8 cellular contexts compared by ENCODE assay signal in genomic region chr9:71647094-71647591, GRCh38.
DNase-seq lines count a peak whose midpoint lies in the region; ATAC-seq and TF ChIP-seq lines count a peak whose summit lies in the region.

No MANE protein-coding gene starts in this region.

- H3K4me3 ChIP-seq in cardiac fibroblast (replicated peaks in 1 of 2; ENCODE audit: low read depth in 2 of 2, low read length in 2 of 2) (no peak overlapping the region), liver (ENCODE audit: low read depth in 1 of 3, low read length in 3 of 3) (no peak overlapping the region), thyroid gland (replicated peaks in 1 of 3) (no peak overlapping the region)

- H3K9me3 ChIP-seq in liver (ENCODE audit: control insufficient read depth in 4 of 4, low read length in 3 of 4) = no peaks in the 10 kb centered on the region
- no peaks in the 10 kb centered on the region for H3K9me3 ChIP-seq in thyroid gland

- H3K9ac ChIP-seq in liver (ENCODE audit: low read depth in 1 of 2, low read length in 2 of 2) = no peak overlapping the region

- H3K27me3 ChIP-seq in liver (ENCODE audit: control insufficient read depth in 4 of 4, insufficient read depth in 4 of 4, low read length in 3 of 4) (no peaks in the 10 kb centered on the region), thyroid gland (no peaks in the 10 kb centered on the region)

- intact Hi-C loops in thyroid gland (cut with DNase I) = no loop called here

- H3K4me1 ChIP-seq in liver (ENCODE audit: control insufficient read depth in 4 of 4, insufficient read depth in 4 of 4, low read length in 3 of 4) = peaks cover 0 to 6% (median 3%) of the 10 kb centered on the region in 4 donors
- H3K4me1 ChIP-seq in thyroid gland = no peaks in the 10 kb centered on the region

- H3K27ac ChIP-seq in liver (ENCODE audit: low read depth in 1 of 2, low read length in 2 of 2) (peak overlapping the region in 1 of 2 donors; percentile 37), thyroid gland (no peak overlapping the region)

- TF ChIP-seq POLR2A in thyroid gland (IDR thresholded peaks at IDR 0.05) = no peak

- TF ChIP-seq RAD21 in liver (IDR thresholded peaks at IDR 0.05) = peak in 1 of 2 donors; percentile 36

- TF ChIP-seq CTCF in cardiac fibroblast (IDR thresholded peaks at IDR 0.05; ENCODE audit: low read depth, low read length) (no peak), liver (IDR thresholded peaks at IDR 0.05; ENCODE audit: low read depth, low read length, missing input control) (no peak), thyroid gland (IDR thresholded peaks at IDR 0.05) (no peak)

- ATAC-seq in GM19397 (IDR thresholded peaks at IDR 0.05; ENCODE audit: unreplicated experiment) = peak; percentile 71
- ATAC-seq in GM18520 (IDR thresholded peaks at IDR 0.05; ENCODE audit: unreplicated experiment) = no peak

- DNase-seq in Ammon's horn (ENCODE audit: low spot score) = peak; percentile 79
- DNase-seq in NCI-H69 (lab: John Stamatoyannopoulos, UW) = peak; percentile 38
- peak; percentile 85 to 92 for DNase-seq in cardiac fibroblast (ENCODE audit: low read depth in 2 of 2)
- DNase-seq in thyroid gland = peak; percentile 18 to 29
- DNase-seq in NCI-H1694 (lab: John Stamatoyannopoulos, UW) = no peak

- H3K36me3 ChIP-seq in liver (ENCODE audit: control insufficient read depth in 4 of 4, insufficient read depth in 3 of 4, low read depth in 1 of 4, low read length in 3 of 4) (no peaks in the 10 kb centered on the region), thyroid gland (no peaks in the 10 kb centered on the region)

- WGBS in liver = 53% methylated on average over 7 of the region's 7 CpGs
- WGBS in thyroid gland, 2 donors = 46 to 61% methylated on average over 7 of the region's 7 CpGs

TF ChIP-seq in liver, 16 proteins besides CTCF, POLR2A, EP300 and RAD21:
- peak; percentile 21 for TF ChIP-seq REST (IDR thresholded peaks at IDR 0.05)
- no peak for TF ChIP-seq TAF1 (conservative IDR thresholded peaks at IDR 0.05)
- TF ChIP-seq, protein P1, sequence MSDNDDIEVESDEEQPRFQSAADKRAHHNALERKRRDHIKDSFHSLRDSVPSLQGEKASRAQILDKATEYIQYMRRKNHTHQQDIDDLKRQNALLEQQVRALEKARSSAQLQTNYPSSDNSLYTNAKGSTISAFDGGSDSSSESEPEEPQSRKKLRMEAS (IDR thresholded peaks at IDR 0.05) = peak; percentile 22
- TF ChIP-seq JUND (IDR thresholded peaks at IDR 0.05) = peak; percentile 66 to 76
